In the genomic region with DNA sequence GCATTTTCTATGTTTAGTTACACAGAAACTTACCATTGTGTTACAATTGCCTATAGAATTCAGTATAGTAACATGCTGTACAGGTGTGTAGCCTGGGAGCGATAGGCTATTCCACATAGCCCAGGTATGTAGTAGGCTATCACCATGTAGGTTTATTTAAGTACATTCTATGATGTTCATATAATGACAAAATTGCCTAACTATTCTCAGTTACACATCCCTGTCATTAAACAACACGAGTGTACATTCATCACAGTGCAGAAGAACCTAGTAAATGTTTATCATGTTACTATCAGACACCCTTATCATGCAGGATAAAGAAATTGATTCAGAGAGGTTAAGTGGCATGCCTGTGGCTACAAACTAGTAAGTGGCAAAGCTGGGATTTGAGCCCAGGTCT, we compare ENCODE assay signal across 32 cellular contexts.
"Had no signal": no experiment of that assay in that cellular context is flagged by ENCODE, and none has a peak within 500 bp of the region (broad histone marks: within the 10 kb centered on the region; RNA-seq: fewer than 3 reads in every experiment).

No MANE protein-coding gene starts in this region.

- H3K4me3 ChIP-seq: adrenal gland, esophagus muscularis mucosa, gastrocnemius medialis, heart left ventricle had no signal

- H3K27ac Mint-ChIP-seq: activated CD4-positive, alpha-beta memory T cell treated with anti-CD3 and anti-CD28 coated beads for 36 hours; activated CD4-positive, alpha-beta T cell treated with anti-CD3 and anti-CD28 coated beads for 36 hours; activated CD4-positive, alpha-beta T cell treated with anti-CD3 and anti-CD28 coated beads, Interleukin-2, amount 10 ng/mL, durations not matched to agents 24 days and 14 days; activated CD8-positive, alpha-beta memory T cell treated with anti-CD3 and anti-CD28 coated beads, Interleukin-2, amount 10 ng/mL, durations not matched to agents 7 days and 5 days; activated CD8-positive, alpha-beta T cell treated with anti-CD3 and anti-CD28 coated beads, Interleukin-2, amount 10 ng/mL, durations not matched to agents 7 days and 5 days; activated naive CD4-positive, alpha-beta T cell treated with anti-CD3 and anti-CD28 coated beads for 36 hours; activated naive CD4-positive, alpha-beta T cell treated with anti-CD3 and anti-CD28 coated beads, Interleukin-2, amount 50 U/mL, for 24 hours; activated naive CD8-positive, alpha-beta T cell treated with anti-CD3 and anti-CD28 coated beads for 36 hours; activated naive CD8-positive, alpha-beta T cell treated with anti-CD3 and anti-CD28 coated beads, Interleukin-2, amount 50 U/mL, for 24 hours; activated T-helper 1 cell treated with anti-CD3 and anti-CD28 coated beads, Interleukin-12 subunit alpha, Interleukin-12 subunit beta, Interleukin-2, Interleukin-4 antibody, amounts not matched to agents 30 ng/mL and 10 ng/mL and 1 ng/mL, durations not matched to agents 14 hours and 24 hours and 36 hours; activated T-helper 2 cell treated with anti-CD3 and anti-CD28 coated beads, Interferon-gamma antibody, Interleukin-2, Interleukin-4, amounts not matched to agents 10 μg/mL and 5 μg/mL and 100 μg/mL, durations not matched to agents 14 hours and 24 hours and 36 hours; effector memory CD8-positive, alpha-beta T cell had no signal

- H3K36me3 ChIP-seq: adrenal gland, brain microvascular endothelial cell, esophagus muscularis mucosa, gastrocnemius medialis, heart left ventricle had no signal

- H3K4me3 Mint-ChIP-seq: activated CD4-positive, alpha-beta memory T cell treated with anti-CD3 and anti-CD28 coated beads for 36 hours; activated CD4-positive, alpha-beta T cell treated with anti-CD3 and anti-CD28 coated beads for 36 hours; activated CD4-positive, alpha-beta T cell treated with anti-CD3 and anti-CD28 coated beads, Interleukin-2, amount 10 ng/mL, durations not matched to agents 24 days and 14 days; activated CD8-positive, alpha-beta memory T cell treated with anti-CD3 and anti-CD28 coated beads, Interleukin-2, amount 10 ng/mL, durations not matched to agents 7 days and 5 days; activated CD8-positive, alpha-beta T cell treated with anti-CD3 and anti-CD28 coated beads, Interleukin-2, amount 10 ng/mL, durations not matched to agents 7 days and 5 days; activated naive CD4-positive, alpha-beta T cell treated with anti-CD3 and anti-CD28 coated beads for 36 hours; activated naive CD4-positive, alpha-beta T cell treated with anti-CD3 and anti-CD28 coated beads, Interleukin-2, amount 50 U/mL, for 24 hours; activated naive CD8-positive, alpha-beta T cell treated with anti-CD3 and anti-CD28 coated beads for 36 hours; activated naive CD8-positive, alpha-beta T cell treated with anti-CD3 and anti-CD28 coated beads, Interleukin-2, amount 50 U/mL, for 24 hours; activated T-helper 1 cell treated with anti-CD3 and anti-CD28 coated beads, Interleukin-12 subunit alpha, Interleukin-12 subunit beta, Interleukin-2, Interleukin-4 antibody, amounts not matched to agents 30 ng/mL and 10 ng/mL and 1 ng/mL, durations not matched to agents 14 hours and 24 hours and 36 hours; effector memory CD8-positive, alpha-beta T cell had no signal

- H3K4me1 Mint-ChIP-seq: activated CD4-positive, alpha-beta T cell treated with anti-CD3 and anti-CD28 coated beads for 36 hours; activated CD4-positive, alpha-beta T cell treated with anti-CD3 and anti-CD28 coated beads, Interleukin-2, amount 10 ng/mL, durations not matched to agents 24 days and 14 days; activated CD8-positive, alpha-beta memory T cell treated with anti-CD3 and anti-CD28 coated beads, Interleukin-2, amount 10 ng/mL, durations not matched to agents 7 days and 5 days; activated naive CD4-positive, alpha-beta T cell treated with anti-CD3 and anti-CD28 coated beads, Interleukin-2, amount 50 U/mL, for 24 hours; activated naive CD8-positive, alpha-beta T cell treated with anti-CD3 and anti-CD28 coated beads for 36 hours; activated naive CD8-positive, alpha-beta T cell treated with anti-CD3 and anti-CD28 coated beads, Interleukin-2, amount 50 U/mL, for 24 hours had no signal

- H3K9me3 ChIP-seq: adrenal gland, esophagus muscularis mucosa, gastrocnemius medialis, heart left ventricle had no signal

- H3K27me3 ChIP-seq: brain microvascular endothelial cell, foreskin keratinocyte, gastrocnemius medialis had no signal

- DNase-seq: activated CD4-positive, alpha-beta memory T cell treated with anti-CD3 and anti-CD28 coated beads for 36 hours; activated CD4-positive, alpha-beta T cell treated with anti-CD3 and anti-CD28 coated beads for 36 hours; activated CD4-positive, alpha-beta T cell treated with anti-CD3 and anti-CD28 coated beads, Interleukin-2, amount 10 ng/mL, durations not matched to agents 24 days and 14 days; activated CD4-positive, CD25-positive, alpha-beta regulatory T cell; activated CD4-positive, CD25-positive, alpha-beta regulatory T cell treated with anti-CD3 and anti-CD28 coated beads, Interleukin-2, amount 50 U/mL, for 72 hours; activated CD8-positive, alpha-beta memory T cell treated with anti-CD3 and anti-CD28 coated beads, Interleukin-2, amount 10 ng/mL, durations not matched to agents 7 days and 5 days; activated CD8-positive, alpha-beta memory T cell treated with anti-CD3 and anti-CD28 coated beads, Interleukin-2, amount 50 U/mL, for 4 hours; activated CD8-positive, alpha-beta T cell treated with anti-CD3 and anti-CD28 coated beads, Interleukin-2, amount 10 ng/mL, durations not matched to agents 7 days and 5 days; activated effector memory CD4-positive, alpha-beta T cell treated with anti-CD3 and anti-CD28 coated beads, Interleukin-2, amount 50 U/mL, for 16 hours; activated naive CD4-positive, alpha-beta T cell treated with anti-CD3 and anti-CD28 coated beads for 36 hours; activated naive CD8-positive, alpha-beta T cell treated with anti-CD3 and anti-CD28 coated beads for 36 hours; activated naive CD8-positive, alpha-beta T cell treated with anti-CD3 and anti-CD28 coated beads, Interleukin-2, amount 50 U/mL, for 24 hours; activated T-cell treated with anti-CD3 and anti-CD28 coated beads, Interleukin-2, amount 50 U/mL, for 1 hour; activated T-cell treated with anti-CD3 and anti-CD28 coated beads, Interleukin-2, amount 50 U/mL, for 48 hours; adrenal gland; anterior cingulate cortex; brain microvascular endothelial cell; caudate nucleus; cortex of kidney; dermis blood vessel endothelial cell; effector CD4-positive, alpha-beta T cell; effector memory CD8-positive, alpha-beta T cell; erythroblast; foreskin keratinocyte; gastrocnemius medialis; glutamatergic neuron; heart left ventricle; T-helper 2 cell had no signal

- ATAC-seq: activated CD4-positive, alpha-beta T cell treated with anti-CD3 and anti-CD28 coated beads for 36 hours; activated CD8-positive, alpha-beta memory T cell treated with anti-CD3 and anti-CD28 coated beads, Interleukin-2, amount 10 ng/mL, durations not matched to agents 7 days and 5 days; activated CD8-positive, alpha-beta T cell treated with anti-CD3 and anti-CD28 coated beads, Interleukin-2, amount 10 ng/mL, durations not matched to agents 7 days and 5 days; activated naive CD8-positive, alpha-beta T cell treated with anti-CD3 and anti-CD28 coated beads, Interleukin-2, amount 50 U/mL, for 24 hours; foreskin keratinocyte; gastrocnemius medialis; heart left ventricle had no signal

- H3K4me1 ChIP-seq: adrenal gland, esophagus muscularis mucosa, gastrocnemius medialis had no signal

- H3K27ac ChIP-seq: adrenal gland, brain microvascular endothelial cell, esophagus muscularis mucosa, foreskin keratinocyte, gastrocnemius medialis, heart left ventricle had no signal

- H3K9me3 Mint-ChIP-seq: activated CD4-positive, alpha-beta memory T cell treated with anti-CD3 and anti-CD28 coated beads for 36 hours; activated CD4-positive, alpha-beta T cell treated with anti-CD3 and anti-CD28 coated beads, Interleukin-2, amount 10 ng/mL, durations not matched to agents 24 days and 14 days; activated naive CD4-positive, alpha-beta T cell treated with anti-CD3 and anti-CD28 coated beads for 36 hours; activated naive CD4-positive, alpha-beta T cell treated with anti-CD3 and anti-CD28 coated beads, Interleukin-2, amount 50 U/mL, for 24 hours; activated naive CD8-positive, alpha-beta T cell treated with anti-CD3 and anti-CD28 coated beads for 36 hours; activated naive CD8-positive, alpha-beta T cell treated with anti-CD3 and anti-CD28 coated beads, Interleukin-2, amount 50 U/mL, for 24 hours; activated T-helper 1 cell treated with anti-CD3 and anti-CD28 coated beads, Interleukin-12 subunit alpha, Interleukin-12 subunit beta, Interleukin-2, Interleukin-4 antibody, amounts not matched to agents 30 ng/mL and 10 ng/mL and 1 ng/mL, durations not matched to agents 14 hours and 24 hours and 36 hours; activated T-helper 2 cell treated with anti-CD3 and anti-CD28 coated beads, Interferon-gamma antibody, Interleukin-2, Interleukin-4, amounts not matched to agents 10 μg/mL and 5 μg/mL and 100 μg/mL, durations not matched to agents 14 hours and 24 hours and 36 hours; effector memory CD8-positive, alpha-beta T cell had no signal
